ENCODE assay signal across 12 cellular contexts in the genomic region with DNA sequence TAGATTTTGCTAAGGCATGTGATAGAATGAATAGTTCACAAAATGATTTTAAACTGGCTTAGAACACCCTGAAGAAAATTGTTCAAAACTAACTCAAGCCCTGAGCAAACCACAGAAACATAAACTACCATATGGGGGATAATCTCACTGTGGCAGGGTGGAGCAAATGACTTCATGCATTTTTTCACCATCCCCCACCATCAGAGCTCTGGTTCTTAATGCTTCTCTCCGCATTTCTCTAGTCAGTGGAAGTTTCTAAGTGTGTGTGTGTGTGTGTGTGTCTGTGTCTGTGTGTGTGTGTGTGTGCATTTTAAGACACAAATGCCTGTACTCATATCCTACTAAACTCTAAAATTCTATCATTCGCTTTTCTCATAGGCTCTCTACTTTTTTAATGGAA.
A peak's percentile ranks its signal among the peaks of the same experiment; 100 is the strongest.
DNase-seq lines count a peak whose midpoint lies in the region; ATAC-seq, FAIRE-seq and TF ChIP-seq lines count a peak whose summit lies in the region.
"Had no signal": no experiment of that assay in that cellular context is flagged by ENCODE, and none has a peak within 500 bp of the region (broad histone marks: within the 10 kb centered on the region; RNA-seq: fewer than 3 reads in every experiment).

No MANE protein-coding gene starts in this region.

- H3K9me3 ChIP-seq in esophagus squamous epithelium = no peaks in the 10 kb centered on the region
- H3K9me3 ChIP-seq in neuronal stem cell (replicated peaks in 1 of 2; ENCODE audit: control insufficient read depth in 2 of 2, insufficient read depth in 1 of 2, low read depth in 1 of 2, low read length in 2 of 2) = peaks cover 0 to 5% of the 10 kb centered on the region in 2 donors
- H3K9me3 ChIP-seq in gastrocnemius medialis = peaks cover 0 to 2% (median 0%) of the 10 kb centered on the region in 3 donors

- H3K4ac ChIP-seq in neuronal stem cell (ENCODE audit: low read length) = no peak overlapping the region

- H4K91ac ChIP-seq in neuronal stem cell (ENCODE audit: low read depth, low read length, poor library complexity) = no peak overlapping the region

- intact Hi-C loops in esophagus squamous epithelium (cut with DNase I) = no loop called here
- intact Hi-C loops in gastrocnemius medialis (cut with DNase I; ENCODE audit: low total_unique reads) = no loop called here

- TF ChIP-seq CTCF in esophagus squamous epithelium (IDR thresholded peaks at IDR 0.05) (no peak), gastrocnemius medialis (IDR thresholded peaks at IDR 0.05 in 4 of 5, conservative IDR thresholded peaks at IDR 0.05 in 1 of 5) (no peak)

- in situ Hi-C loops in gastrocnemius medialis (cut with MboI; ENCODE audit: low sequenced_read_pairs in 4 of 4) = no loop called here

- H2BK12ac ChIP-seq in neuronal stem cell (ENCODE audit: low read length) = no peak overlapping the region

- no peak overlapping the region for H3K14ac ChIP-seq in neuronal stem cell (ENCODE audit: low read length)

- H2BK5ac ChIP-seq in neuronal stem cell (ENCODE audit: low read length) = no peak overlapping the region

- ATAC-seq in GM21786 (IDR thresholded peaks at IDR 0.05; ENCODE audit: unreplicated experiment) = no peak
- no peak for ATAC-seq in gastrocnemius medialis

- WGBS in esophagus squamous epithelium, 2 donors = 69 to 79% methylated on average over 2 of the region's 2 CpGs
- WGBS in neuronal stem cell (ENCODE audit: extremely low coverage in 2 of 2, insufficient read length in 2 of 2, insufficient replicate concordance in 1 of 2), 2 donors = no CpG with 5 or more reads among the region's 2 CpGs

- no peak overlapping the region for H3K18ac ChIP-seq in neuronal stem cell (ENCODE audit: low read length)

- no peak overlapping the region for H2BK120ac ChIP-seq in neuronal stem cell (ENCODE audit: low read depth, low read length)

- no peak overlapping the region for H2AK5ac ChIP-seq in neuronal stem cell (ENCODE audit: low read depth, low read length)

- no peak overlapping the region for H3K23ac ChIP-seq in neuronal stem cell (ENCODE audit: low read depth, low read length, poor library complexity)

- H3K27ac ChIP-seq in esophagus squamous epithelium = peak overlapping the region; percentile 26 to 82 (median 56)
- no peak overlapping the region for H3K27ac ChIP-seq in neuronal stem cell (replicated peaks; ENCODE audit: low read length)
- no peak overlapping the region for H3K27ac ChIP-seq in gastrocnemius medialis

- no peaks in the 10 kb centered on the region for H3K79me1 ChIP-seq in neuronal stem cell (ENCODE audit: low read depth, low read length)

- FAIRE-seq in RCC 7860 (lab: Jason Lieb, UNC) = no peak

- TF ChIP-seq POLR2A in esophagus squamous epithelium (IDR thresholded peaks at IDR 0.05) = no peak
- TF ChIP-seq POLR2A in gastrocnemius medialis (IDR thresholded peaks at IDR 0.05) = no peak

- no peak overlapping the region for H3K4me3 ChIP-seq in esophagus squamous epithelium
- no peak overlapping the region for H3K4me3 ChIP-seq in neuronal stem cell (ENCODE audit: low read length in 2 of 2)
- H3K4me3 ChIP-seq in gastrocnemius medialis = no peak overlapping the region

- H3K4me1 ChIP-seq in esophagus squamous epithelium (peaks cover 11 to 51% (median 28%) of the 10 kb centered on the region in 3 donors), neuronal stem cell (ENCODE audit: control insufficient read depth in 2 of 2, insufficient read depth in 1 of 2, low read depth in 1 of 2, low read length in 2 of 2) (peaks cover 0 to 11% of the 10 kb centered on the region in 2 donors), gastrocnemius medialis (no peaks in the 10 kb centered on the region)

- no peak overlapping the region for H3K4me2 ChIP-seq in neuronal stem cell (ENCODE audit: insufficient read depth, low read length, poor library complexity, severe bottlenecking)

- no peak overlapping the region for H3K9ac ChIP-seq in neuronal stem cell (ENCODE audit: low read depth, low read length, poor library complexity)

- no peaks in the 10 kb centered on the region for H3K27me3 ChIP-seq in esophagus squamous epithelium
- no peaks in the 10 kb centered on the region for H3K27me3 ChIP-seq in neuronal stem cell (ENCODE audit: control insufficient read depth in 3 of 3, insufficient read depth in 3 of 3, low read depth in 1 of 3, low read length in 3 of 3)
- no peaks in the 10 kb centered on the region for H3K27me3 ChIP-seq in gastrocnemius medialis

- peak overlapping the region; percentile 16 for H2AFZ ChIP-seq in neuronal stem cell (ENCODE audit: low read length)

- no peaks in the 10 kb centered on the region for H3K36me3 ChIP-seq in esophagus squamous epithelium
- no peaks in the 10 kb centered on the region for H3K36me3 ChIP-seq in neuronal stem cell (replicated peaks in 1 of 2; ENCODE audit: control insufficient read depth in 2 of 2, insufficient read depth in 2 of 2, low read length in 2 of 2)
- no peaks in the 10 kb centered on the region for H3K36me3 ChIP-seq in gastrocnemius medialis

- H4K8ac ChIP-seq in neuronal stem cell (ENCODE audit: low read depth, low read length) = no peak overlapping the region

- DNase-seq in EL = peak; percentile 85
- DNase-seq in NCI-H82 (lab: John Stamatoyannopoulos, UW) = peak; percentile 97
- no peak for DNase-seq in esophagus squamous epithelium (lab: John Stamatoyannopoulos, UW)
- DNase-seq in neuronal stem cell (ENCODE audit: low spot score) = no peak
- no peak for DNase-seq in RCC 7860 (ENCODE audit: low spot score)
- no peak for DNase-seq in gastrocnemius medialis
- no peak for DNase-seq in activated CD4-positive, alpha-beta T cell treated with anti-CD3 and anti-CD28 coated beads, Interleukin-2, amount 50 U/mL, for 48 hours
- DNase-seq: activated CD8-positive, alpha-beta memory T cell treated with anti-CD3 and anti-CD28 coated beads, Interleukin-2, amount 50 U/mL, for 4 hours; CD4-positive, alpha-beta T cell; NCI-H2029; stimulated activated CD4-positive, alpha-beta T cell treated with anti-CD3 and anti-CD28 coated beads, Interleukin-15, amount 100 ng/mL, for 24 hours had no signal

- H2BK15ac ChIP-seq in neuronal stem cell (ENCODE audit: low read length) = no peak overlapping the region

Comparison
In these comparisons a context has a peak if more than half of its experiments do, and no peak if none do; other contexts are left out.
1. DNase-seq: peak in EL (single experiment) and NCI-H82 (single experiment); none in esophagus squamous epithelium (single experiment), neuronal stem cell (single experiment), RCC 7860 (single experiment), gastrocnemius medialis (0 of 2) and activated CD4-positive, alpha-beta T cell treated with anti-CD3 and anti-CD28 coated beads, Interleukin-2, amount 50 U/mL, for 48 hours (0 of 2).
2. H3K27ac ChIP-seq: peak in esophagus squamous epithelium (4 of 4); none in neuronal stem cell (single experiment) and gastrocnemius medialis (0 of 4).